Comparison of ENCODE assay signal across 8 cellular contexts in genomic region chr19:40777795-40778044, GRCh38. TPM values are rescaled to one million over a fixed set of nuclear protein-coding genes. Genes with fewer than 3 reads are reported as not detected.
A peak's percentile ranks its signal among the peaks of the same experiment; 100 is the strongest.
DNase-seq lines count a peak whose midpoint lies in the region; ATAC-seq and TF ChIP-seq lines count a peak whose summit lies in the region.

No MANE protein-coding gene starts in this region.

- peaks cover 2% of the 10 kb centered on the region for H3K27me3 Mint-ChIP-seq in activated CD4-positive, alpha-beta memory T cell treated with anti-CD3 and anti-CD28 coated beads, Interleukin-2, amount 10 ng/mL, durations not matched to agents 7 days and 5 days
- H3K27me3 Mint-ChIP-seq in stimulated activated memory B cell treated with anti-CD40 and anti-IgM and Interleukin-4, amounts not matched to agents 10 μg/mL and 1 μg/mL and 100 μg/mL, for 72 hours = no peaks in the 10 kb centered on the region

- POLR2A ChIA-PET in HCT116 (lab: Charles Lee) = interaction anchor here (0.6 to 3.1 kb wide), 11 partner anchors 8 to 450 kb away, joined by 3 to 24 read pairs (median 4); partner anchors contain the start of genes ACTMAP, COQ8B, EGLN2 and ITPKC
- POLR2A ChIA-PET in activated CD4-positive, alpha-beta memory T cell treated with anti-CD3 and anti-CD28 coated beads, Interleukin-2, amount 10 ng/mL, durations not matched to agents 7 days and 5 days (lab: Charles Lee) = interaction anchor here (0.7 to 7.7 kb wide), 23 partner anchors 9 to 572 kb away, joined by 3 to 244 read pairs (median 4); partner anchors contain the start of genes ACTMAP, COQ8B, EGLN2 and ITPKC

- no peaks in the 10 kb centered on the region for H4K20me1 ChIP-seq in HCT116 (ENCODE audit: insufficient read depth)

- no peaks in the 10 kb centered on the region for H3K27me3 ChIP-seq in HCT116 (ENCODE audit: insufficient read depth, low read length)
- no peaks in the 10 kb centered on the region for H3K27me3 ChIP-seq in iPS DF 6.9 (ENCODE audit: control insufficient read depth, insufficient read depth, low read length)

- H3K27ac Mint-ChIP-seq in activated CD4-positive, alpha-beta memory T cell treated with anti-CD3 and anti-CD28 coated beads, Interleukin-2, amount 10 ng/mL, durations not matched to agents 7 days and 5 days = peak overlapping the region; percentile 99
- peak overlapping the region; percentile 92 for H3K27ac Mint-ChIP-seq in stimulated activated memory B cell treated with anti-CD40 and anti-IgM and Interleukin-4, amounts not matched to agents 10 μg/mL and 1 μg/mL and 100 μg/mL, for 72 hours

- H3K27ac ChIP-seq in HCT116 (ENCODE audit: low read depth, low read length) = peak overlapping the region; percentile 92
- no peak overlapping the region for H3K27ac ChIP-seq in iPS DF 6.9 (ENCODE audit: low read length)

- H2AFZ ChIP-seq in HCT116 (ENCODE audit: low read depth, low read length, poor library complexity, severe bottlenecking) = no peak overlapping the region

- TF ChIP-seq CTCF in HCT116 (IDR thresholded peaks at IDR 0.05 in 2 of 3, conservative IDR thresholded peaks at IDR 0.05 in 1 of 3; ENCODE audit: borderline replicate concordance in 1 of 3, insufficient read depth in 1 of 3, low read depth in 2 of 3, low read length in 2 of 3) = no peak

- H3K9me2 ChIP-seq in HCT116 (ENCODE audit: insufficient read depth) = no peaks in the 10 kb centered on the region

- CTCF ChIA-PET in HCT116 (lab: Charles Lee) = interaction anchor here (1.0 to 2.4 kb wide), 7 partner anchors 16 to 143 kb away, joined by 3 to 17 read pairs (median 6); partner anchors contain the start of genes ACTMAP, EGLN2 and SNRPA
- CTCF ChIA-PET in activated CD4-positive, alpha-beta memory T cell treated with anti-CD3 and anti-CD28 coated beads, Interleukin-2, amount 10 ng/mL, durations not matched to agents 7 days and 5 days (lab: Charles Lee) = interaction anchor here (0.8 to 4.1 kb wide), 16 partner anchors 9 to 807 kb away, joined by 3 to 50 read pairs (median 5); partner anchors contain the start of genes ACTMAP, EGLN2, PSMC4 and SNRPA

- H3K79me2 ChIP-seq in HCT116 (ENCODE audit: insufficient read depth, low read length) = no peaks in the 10 kb centered on the region

- H3K9me3 Mint-ChIP-seq in activated CD4-positive, alpha-beta memory T cell treated with anti-CD3 and anti-CD28 coated beads, Interleukin-2, amount 10 ng/mL, durations not matched to agents 7 days and 5 days = no peaks in the 10 kb centered on the region
- no peaks in the 10 kb centered on the region for H3K9me3 Mint-ChIP-seq in stimulated activated memory B cell treated with anti-CD40 and anti-IgM and Interleukin-4, amounts not matched to agents 10 μg/mL and 1 μg/mL and 100 μg/mL, for 72 hours

- RAD21 ChIA-PET in HCT116 (lab: Charles Lee; ENCODE audit: low non-redundant PET in 1 of 2, low total read pairs in 2 of 2, uncharacterized antibody in 2 of 2, unreplicated experiment in 2 of 2) = interaction anchor here (0.7 to 1.4 kb wide), 4 partner anchors 11 to 286 kb away, joined by 3 to 6 read pairs (median 4); no protein-coding TSS in a partner anchor

- peak overlapping the region; percentile 67 to 68 for H3K4me3 ChIP-seq in HCT116 (replicated peaks in 1 of 2; ENCODE audit: low read depth in 1 of 2, low read length in 2 of 2)
- H3K4me3 ChIP-seq in iPS DF 6.9 (ENCODE audit: low read length) = peak overlapping the region; percentile 29; the same call in 1 of the 2 replicates

- H3K36me3 ChIP-seq in HCT116 (ENCODE audit: control insufficient read depth in 1 of 2, insufficient read depth in 2 of 2, low read length in 2 of 2) (no peaks in the 10 kb centered on the region), iPS DF 6.9 (ENCODE audit: control insufficient read depth, insufficient read depth, low read length) (no peaks in the 10 kb centered on the region)

- H3K4me1 ChIP-seq in HCT116 (ENCODE audit: control insufficient read depth in 1 of 2, insufficient read depth in 2 of 2, low read length in 2 of 2) (peaks cover 15 to 34% of the 10 kb centered on the region in 2 experiments), iPS DF 6.9 (ENCODE audit: control insufficient read depth, insufficient read depth, low read length) (peaks cover 4% of the 10 kb centered on the region; the same call in 1 of the 2 replicates)

- DNase-seq in HCT116 (ENCODE audit: low read depth, low spot score) (no peak), iPS DF 6.9 (ENCODE audit: low read depth, low spot score) (no peak), A172 (ENCODE audit: low spot score) (no peak), RKO (ENCODE audit: low spot score) (no peak), amniotic stem cell (lab: John Stamatoyannopoulos, UW) (no peak)
- no peak for DNase-seq in activated CD4-positive, alpha-beta memory T cell treated with anti-CD3 and anti-CD28 coated beads, Interleukin-2, amount 10 ng/mL, durations not matched to agents 7 days and 5 days

- no TSS peak for BruUV-seq in HCT116 (replicated peaks; lab: Mats Ljungman, UMichigan)

- peaks cover 24% of the 10 kb centered on the region for H3K36me3 Mint-ChIP-seq in activated CD4-positive, alpha-beta memory T cell treated with anti-CD3 and anti-CD28 coated beads, Interleukin-2, amount 10 ng/mL, durations not matched to agents 7 days and 5 days (ENCODE audit: low read depth)
- peaks cover 27% of the 10 kb centered on the region for H3K36me3 Mint-ChIP-seq in stimulated activated memory B cell treated with anti-CD40 and anti-IgM and Interleukin-4, amounts not matched to agents 10 μg/mL and 1 μg/mL and 100 μg/mL, for 72 hours

- H3K9ac ChIP-seq in HCT116 (ENCODE audit: low read length) = peak overlapping the region; percentile 66

- no peak for TF ChIP-seq POLR2A in HCT116 (IDR thresholded peaks at IDR 0.05; ENCODE audit: borderline replicate concordance, extremely low read depth, insufficient read depth, insufficient read length)

- no peaks in the 10 kb centered on the region for H3K9me3 ChIP-seq in HCT116 (ENCODE audit: control insufficient read depth in 1 of 2, insufficient read depth in 1 of 2, low read depth in 1 of 2, low read length in 2 of 2)
- H3K9me3 ChIP-seq in iPS DF 6.9 (ENCODE audit: control insufficient read depth, insufficient read depth, low read length) = no peaks in the 10 kb centered on the region

- peaks cover 36% of the 10 kb centered on the region for H3K4me1 Mint-ChIP-seq in activated CD4-positive, alpha-beta memory T cell treated with anti-CD3 and anti-CD28 coated beads, Interleukin-2, amount 10 ng/mL, durations not matched to agents 7 days and 5 days
- H3K4me1 Mint-ChIP-seq in stimulated activated memory B cell treated with anti-CD40 and anti-IgM and Interleukin-4, amounts not matched to agents 10 μg/mL and 1 μg/mL and 100 μg/mL, for 72 hours = peaks cover 60% of the 10 kb centered on the region

- H3K4me2 ChIP-seq in HCT116 (ENCODE audit: low read length) = peak overlapping the region; percentile 81

- TF ChIP-seq RAD21 in HCT116 (IDR thresholded peaks at IDR 0.05; ENCODE audit: low read depth) = no peak

- intact Hi-C loops in HCT116 (cut with micrococcal nuclease) = loop anchor here (1.0 kb wide), 1 partner anchor 21 kb away; no protein-coding TSS in a partner anchor

- no CpG with 5 or more reads among the region's 12 CpGs for WGBS in iPS DF 6.9 (ENCODE audit: insufficient coverage, insufficient read length)

- ATAC-seq in HCT116 (no peak), HG02884 (IDR thresholded peaks at IDR 0.05; ENCODE audit: unreplicated experiment) (no peak)
- no peak for ATAC-seq in stimulated activated memory B cell treated with anti-CD40 and anti-IgM and Interleukin-4, amounts not matched to agents 10 μg/mL and 1 μg/mL and 100 μg/mL, for 72 hours

- peak overlapping the region; percentile 95 for H3K4me3 Mint-ChIP-seq in activated CD4-positive, alpha-beta memory T cell treated with anti-CD3 and anti-CD28 coated beads, Interleukin-2, amount 10 ng/mL, durations not matched to agents 7 days and 5 days
- peak overlapping the region; percentile 86 for H3K4me3 Mint-ChIP-seq in stimulated activated memory B cell treated with anti-CD40 and anti-IgM and Interleukin-4, amounts not matched to agents 10 μg/mL and 1 μg/mL and 100 μg/mL, for 72 hours

TF ChIP-seq in HCT116, 20 proteins besides CTCF, POLR2A, EP300 and RAD21 (continues in another document):
- TF ChIP-seq, protein P1, sequence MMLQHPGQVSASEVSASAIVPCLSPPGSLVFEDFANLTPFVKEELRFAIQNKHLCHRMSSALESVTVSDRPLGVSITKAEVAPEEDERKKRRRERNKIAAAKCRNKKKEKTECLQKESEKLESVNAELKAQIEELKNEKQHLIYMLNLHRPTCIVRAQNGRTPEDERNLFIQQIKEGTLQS (IDR thresholded peaks at IDR 0.05) = no peak
- no peak for TF ChIP-seq SIN3A (IDR thresholded peaks at IDR 0.05; ENCODE audit: low read depth)
- peak; percentile 1 for TF ChIP-seq TCF7L2 (IDR thresholded peaks at IDR 0.05; ENCODE audit: borderline replicate concordance, extremely low read depth, insufficient read depth, insufficient read length)
- TF ChIP-seq POLR2AphosphoS5 (IDR thresholded peaks at IDR 0.05; ENCODE audit: low read depth, low read length) = peak; percentile 52

RNA-seq across cellular contexts. Expression of gene RAB4B, which starts 0.3 kb away (rescaled TPM):
- 18.7 TPM for total RNA-seq in HCT116 (2021; ENCODE audit: unreplicated experiment)
- polyA plus RNA-seq in HCT116 (2012) = 26.2 and 26.3 TPM in 2 replicates
- 10 to 100 TPM; 65.7 to 68.3 TPM for total RNA-seq in activated CD4-positive, alpha-beta memory T cell treated with anti-CD3 and anti-CD28 coated beads, Interleukin-2, amount 10 ng/mL, durations not matched to agents 7 days and 5 days
- 10.3 and 19.9 TPM in 2 replicates for total RNA-seq in A172 (2014; rRNA removed; shearing (Covaris generic))

RNA-seq across cellular contexts. Expression of gene MIA, which starts 2.4 kb away (rescaled TPM):
- total RNA-seq in HCT116 (2021; ENCODE audit: unreplicated experiment) = 1.4 TPM
- 0.83 and 2.2 TPM in 2 replicates for polyA plus RNA-seq in HCT116 (2012)
- total RNA-seq in activated CD4-positive, alpha-beta memory T cell treated with anti-CD3 and anti-CD28 coated beads, Interleukin-2, amount 10 ng/mL, durations not matched to agents 7 days and 5 days = not detected
- total RNA-seq in A172 (2014; rRNA removed; shearing (Covaris generic)) = not detected in 2 replicates

RNA-seq across cellular contexts. Expression of gene EGLN2, which starts 21.3 kb away (rescaled TPM):
- 58.6 TPM for total RNA-seq in HCT116 (2021; ENCODE audit: unreplicated experiment)
- 49.8 and 51.1 TPM in 2 replicates for polyA plus RNA-seq in HCT116 (2012)
- total RNA-seq in activated CD4-positive, alpha-beta memory T cell treated with anti-CD3 and anti-CD28 coated beads, Interleukin-2, amount 10 ng/mL, durations not matched to agents 7 days and 5 days = 100 to 1,000 TPM; 127 to 128 TPM
- total RNA-seq in A172 (2014; rRNA removed; shearing (Covaris generic)) = 80.0 and 123 TPM in 2 replicates

RNA-seq across cellular contexts. Expression of gene SNRPA, which starts 26.7 kb away (rescaled TPM):
- total RNA-seq in HCT116 (2021; ENCODE audit: unreplicated experiment) = 170 TPM
- polyA plus RNA-seq in HCT116 (2012) = 193 and 213 TPM in 2 replicates
- 100 to 1,000 TPM; 145 to 151 TPM for total RNA-seq in activated CD4-positive, alpha-beta memory T cell treated with anti-CD3 and anti-CD28 coated beads, Interleukin-2, amount 10 ng/mL, durations not matched to agents 7 days and 5 days
- 64.7 and 87.9 TPM in 2 replicates for total RNA-seq in A172 (2014; rRNA removed; shearing (Covaris generic))

RNA-seq across cellular contexts. Expression of gene ACTMAP, which starts 27.4 kb away (rescaled TPM):
- 16.8 TPM for total RNA-seq in HCT116 (2021; ENCODE audit: unreplicated experiment)
- 16.0 and 16.3 TPM in 2 replicates for polyA plus RNA-seq in HCT116 (2012)
- total RNA-seq in activated CD4-positive, alpha-beta memory T cell treated with anti-CD3 and anti-CD28 coated beads, Interleukin-2, amount 10 ng/mL, durations not matched to agents 7 days and 5 days = 10 to 100 TPM; 18.1 to 18.8 TPM
- 0.62 and 1.7 TPM in 2 replicates for total RNA-seq in A172 (2014; rRNA removed; shearing (Covaris generic))
